21 cellular contexts compared by ENCODE assay signal in the genomic region with DNA sequence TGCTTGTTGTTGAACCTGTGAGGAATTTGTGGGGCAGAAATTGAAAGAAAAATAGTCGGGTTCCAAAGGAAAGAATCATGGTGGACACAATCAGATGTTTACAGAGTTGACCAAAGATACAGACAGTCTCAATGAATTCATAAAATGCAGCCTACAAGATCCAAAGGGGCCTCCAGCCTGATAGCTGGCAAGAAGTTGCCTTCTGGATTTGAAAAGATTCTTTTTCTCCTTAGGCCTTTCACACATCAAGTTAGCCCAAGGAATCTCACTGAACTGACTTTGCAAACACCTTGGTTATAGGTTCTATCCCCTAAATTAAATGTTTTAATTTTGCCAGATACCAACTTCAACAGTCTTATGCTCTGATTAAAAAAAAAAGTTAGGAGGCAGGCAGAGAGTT. TPM values are rescaled to one million over a fixed set of nuclear protein-coding genes. Genes with fewer than 3 reads are reported as not detected.
DNase-seq lines count a peak whose midpoint lies in the region; ATAC-seq lines count a peak whose summit lies in the region.
"Had no signal": no experiment of that assay in that cellular context is flagged by ENCODE, and none has a peak within 500 bp of the region (broad histone marks: within the 10 kb centered on the region; RNA-seq: fewer than 3 reads in every experiment).

No MANE protein-coding gene starts in this region.

- peak overlapping the region; percentile 99 for H3K27ac Mint-ChIP-seq in activated CD4-positive, alpha-beta T cell treated with anti-CD3 and anti-CD28 coated beads for 36 hours
- H3K27ac Mint-ChIP-seq in activated CD4-positive, alpha-beta memory T cell treated with anti-CD3 and anti-CD28 coated beads, Interleukin-2, amount 10 ng/mL, durations not matched to agents 7 days and 5 days = peak overlapping the region; percentile 99
- H3K27ac Mint-ChIP-seq in memory B cell = peak overlapping the region; percentile 29

- peak overlapping the region; percentile 56 for H3K4me3 Mint-ChIP-seq in activated CD4-positive, alpha-beta T cell treated with anti-CD3 and anti-CD28 coated beads for 36 hours
- peak overlapping the region; percentile 21 for H3K4me3 Mint-ChIP-seq in activated CD4-positive, alpha-beta memory T cell treated with anti-CD3 and anti-CD28 coated beads, Interleukin-2, amount 10 ng/mL, durations not matched to agents 7 days and 5 days
- H3K4me3 Mint-ChIP-seq in memory B cell = peak overlapping the region; percentile 75

- H3K4me3 ChIP-seq in GM08714 (ENCODE audit: low read length) = peak overlapping the region; percentile 11; the same call in 1 of the 2 replicates
- H3K4me3 ChIP-seq: Peyer's patch, upper lobe of left lung had no signal

- POLR2A ChIA-PET in activated CD4-positive, alpha-beta T cell treated with anti-CD3 and anti-CD28 coated beads for 36 hours (lab: Charles Lee) = interaction anchor here (0.7 kb wide), 1 partner anchor 169 kb away, joined by 5 read pairs; no protein-coding TSS in a partner anchor
- POLR2A ChIA-PET in activated CD4-positive, alpha-beta memory T cell treated with anti-CD3 and anti-CD28 coated beads, Interleukin-2, amount 10 ng/mL, durations not matched to agents 7 days and 5 days (lab: Charles Lee) = interaction anchor here (0.8 to 15.6 kb wide), 10 partner anchors 7 to 102 kb away, joined by 3 to 362 read pairs (median 10); a partner anchor contains a TSS

- no peaks in the 10 kb centered on the region for H3K9me3 Mint-ChIP-seq in activated CD4-positive, alpha-beta T cell treated with anti-CD3 and anti-CD28 coated beads for 36 hours (ENCODE audit: low read depth)
- no peaks in the 10 kb centered on the region for H3K9me3 Mint-ChIP-seq in activated CD4-positive, alpha-beta memory T cell treated with anti-CD3 and anti-CD28 coated beads, Interleukin-2, amount 10 ng/mL, durations not matched to agents 7 days and 5 days
- H3K9me3 Mint-ChIP-seq in memory B cell = peaks cover 4% of the 10 kb centered on the region

- no peaks in the 10 kb centered on the region for H3K27me3 Mint-ChIP-seq in activated CD4-positive, alpha-beta T cell treated with anti-CD3 and anti-CD28 coated beads for 36 hours
- H3K27me3 Mint-ChIP-seq in activated CD4-positive, alpha-beta memory T cell treated with anti-CD3 and anti-CD28 coated beads, Interleukin-2, amount 10 ng/mL, durations not matched to agents 7 days and 5 days = no peaks in the 10 kb centered on the region
- H3K27me3 Mint-ChIP-seq in memory B cell = no peaks in the 10 kb centered on the region

- peaks cover 93% of the 10 kb centered on the region for H3K4me1 Mint-ChIP-seq in activated CD4-positive, alpha-beta T cell treated with anti-CD3 and anti-CD28 coated beads for 36 hours
- peaks cover 92% of the 10 kb centered on the region for H3K4me1 Mint-ChIP-seq in activated CD4-positive, alpha-beta memory T cell treated with anti-CD3 and anti-CD28 coated beads, Interleukin-2, amount 10 ng/mL, durations not matched to agents 7 days and 5 days
- peaks cover 69% of the 10 kb centered on the region for H3K4me1 Mint-ChIP-seq in memory B cell

- no peak for ATAC-seq in activated CD4-positive, alpha-beta T cell treated with anti-CD3 and anti-CD28 coated beads for 36 hours
- ATAC-seq in memory B cell (ENCODE audit: low read depth) = no peak

- CTCF ChIA-PET in activated CD4-positive, alpha-beta T cell treated with anti-CD3 and anti-CD28 coated beads for 36 hours (lab: Charles Lee) = interaction anchor here (0.8 to 4.3 kb wide), 3 partner anchors 21 to 151 kb away, joined by 3 to 25 read pairs (median 16); a partner anchor contains a TSS
- CTCF ChIA-PET in activated CD4-positive, alpha-beta memory T cell treated with anti-CD3 and anti-CD28 coated beads, Interleukin-2, amount 10 ng/mL, durations not matched to agents 7 days and 5 days (lab: Charles Lee) = interaction anchor here (1.5 kb wide), 1 partner anchor 50 kb away, joined by 3 read pairs; no protein-coding TSS in a partner anchor

- no peak for DNase-seq in activated CD4-positive, alpha-beta T cell treated with anti-CD3 and anti-CD28 coated beads for 36 hours
- DNase-seq in activated CD4-positive, alpha-beta T cell treated with anti-CD3 and anti-CD28 coated beads for 4 hours = no peak
- DNase-seq in activated CD4-positive, alpha-beta memory T cell treated with anti-CD3 and anti-CD28 coated beads, Interleukin-2, amount 10 ng/mL, durations not matched to agents 7 days and 5 days = no peak
- DNase-seq in memory B cell (ENCODE audit: low spot score in 2 of 2) (no peak), amniotic stem cell (lab: John Stamatoyannopoulos, UW) (no peak), head of caudate nucleus (no peak), cerebellum (ENCODE audit: low spot score) (no peak)
- DNase-seq: caudate nucleus; DMS79; HCEC 1CT; KG1; NCI-H1092 treated with DMSO at 0.1 percent for 48 hours; NCI-H2171; Peyer's patch; SK-N-SH; stimulated activated CD4-positive, alpha-beta T cell treated with anti-CD3 and anti-CD28 coated beads, Interleukin-12 subunit alpha, Interleukin-12 subunit beta, amount 100 ng/mL, for 4 hours had no signal

- peaks cover 85% of the 10 kb centered on the region for H3K36me3 Mint-ChIP-seq in activated CD4-positive, alpha-beta T cell treated with anti-CD3 and anti-CD28 coated beads for 36 hours (ENCODE audit: low read depth)
- peaks cover 86% of the 10 kb centered on the region for H3K36me3 Mint-ChIP-seq in activated CD4-positive, alpha-beta memory T cell treated with anti-CD3 and anti-CD28 coated beads, Interleukin-2, amount 10 ng/mL, durations not matched to agents 7 days and 5 days (ENCODE audit: low read depth)
- peaks cover 11% of the 10 kb centered on the region for H3K36me3 Mint-ChIP-seq in memory B cell

- intact Hi-C loops in activated CD4-positive, alpha-beta T cell treated with anti-CD3 and anti-CD28 coated beads for 36 hours (cut with DNase I, micrococcal nuclease) = loop anchor here in 1 of 2 experiments (5.0 kb wide), 3 partner anchors 142 to 363 kb away; a partner anchor contains a TSS
- intact Hi-C loops in head of caudate nucleus (cut with DNase I) = no loop called here

RNA-seq across cellular contexts. Expression of a gene that starts 21.5 kb away (rescaled TPM):
- total RNA-seq in activated CD4-positive, alpha-beta T cell treated with anti-CD3 and anti-CD28 coated beads for 36 hours = 100 to 1,000 TPM; 103 to 108 TPM
- total RNA-seq in activated CD4-positive, alpha-beta memory T cell treated with anti-CD3 and anti-CD28 coated beads, Interleukin-2, amount 10 ng/mL, durations not matched to agents 7 days and 5 days = 100 to 1,000 TPM; 106 to 113 TPM
- total RNA-seq in cerebellum = not detected
- total RNA-seq: lung microvascular endothelial cell, renal cortical epithelial cell had no signal

RNA-seq across cellular contexts. Expression of a gene that starts 46.0 kb away (rescaled TPM):
- 10 to 100 TPM; 14.8 to 17.8 TPM for total RNA-seq in activated CD4-positive, alpha-beta T cell treated with anti-CD3 and anti-CD28 coated beads for 36 hours
- 10 to 100 TPM; 21.6 to 23.3 TPM for total RNA-seq in activated CD4-positive, alpha-beta memory T cell treated with anti-CD3 and anti-CD28 coated beads, Interleukin-2, amount 10 ng/mL, durations not matched to agents 7 days and 5 days
- total RNA-seq in cerebellum = 2.1 TPM
- total RNA-seq: A172, lung microvascular endothelial cell, renal cortical epithelial cell had no signal

Comparison
In these comparisons a context has a peak if more than half of its experiments do, and no peak if none do; other contexts are left out.
1. H3K27ac Mint-ChIP-seq: peak in every context shown above with its lines; median percentile 99 in activated CD4-positive, alpha-beta T cell treated with anti-CD3 and anti-CD28 coated beads for 36 hours; 99 in activated CD4-positive, alpha-beta memory T cell treated with anti-CD3 and anti-CD28 coated beads, Interleukin-2, amount 10 ng/mL, durations not matched to agents 7 days and 5 days; 29 in memory B cell.
2. H3K4me3 Mint-ChIP-seq: peak in every context shown above with its lines; median percentile 75 in memory B cell; 56 in activated CD4-positive, alpha-beta T cell treated with anti-CD3 and anti-CD28 coated beads for 36 hours; 21 in activated CD4-positive, alpha-beta memory T cell treated with anti-CD3 and anti-CD28 coated beads, Interleukin-2, amount 10 ng/mL, durations not matched to agents 7 days and 5 days.
3. RNA of a gene that starts 21.5 kb away (total RNA-seq): 106 to 113 TPM in activated CD4-positive, alpha-beta memory T cell treated with anti-CD3 and anti-CD28 coated beads, Interleukin-2, amount 10 ng/mL, durations not matched to agents 7 days and 5 days and 103 to 108 TPM in activated CD4-positive, alpha-beta T cell treated with anti-CD3 and anti-CD28 coated beads for 36 hours; not detected in cerebellum (single experiment); every median in the first group is over 10 times any median in the second.